ENCODE assay signal across 1 cellular context in the genomic region with DNA sequence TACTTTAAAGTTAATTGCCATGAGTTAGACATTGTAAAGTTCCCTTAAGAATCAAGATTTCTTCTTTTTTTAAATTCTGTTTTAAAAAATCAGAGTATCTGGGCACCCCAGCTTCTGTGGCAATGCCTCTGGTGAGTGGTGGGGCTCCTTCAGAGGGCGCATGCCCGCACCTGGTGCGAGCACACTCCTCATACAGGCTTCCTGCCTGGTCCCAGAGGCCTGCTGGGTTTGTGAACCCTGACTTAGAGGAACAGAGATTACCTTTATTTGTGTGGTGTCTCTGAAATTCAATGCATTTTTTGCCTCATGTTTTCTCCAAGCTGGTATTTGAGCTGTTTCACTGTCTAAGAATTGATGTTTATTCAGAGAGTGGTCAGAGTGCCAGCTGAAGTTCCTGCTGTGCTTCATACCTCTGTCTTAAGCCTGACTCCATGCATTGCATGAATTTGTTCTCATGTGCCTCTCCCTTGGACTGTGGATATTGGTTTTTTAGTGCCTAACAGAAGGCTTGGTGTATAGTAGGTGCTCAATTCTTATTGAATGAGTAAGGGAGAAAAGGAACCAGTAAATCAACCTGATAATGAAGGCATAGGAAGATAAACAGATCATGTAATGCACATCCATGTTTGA.
TF ChIP-seq lines count a peak whose summit lies in the region.

No MANE protein-coding gene starts in this region.

TF ChIP-seq in HepG2, 621 proteins besides CTCF, POLR2A, EP300 and RAD21 (continued from another document):
- TF ChIP-seq MED1 (CRISPR knock-in tag; IDR thresholded peaks at IDR 0.05): 0 out of 2 replicates have a peak, but pooled peaks have one; percentile 14
- TF ChIP-seq SMAD1 (CRISPR knock-in tag; IDR thresholded peaks at IDR 0.05; ENCODE audit: borderline replicate concordance, low read depth): no peak
- TF ChIP-seq ZNF343 (CRISPR knock-in tag; IDR thresholded peaks at IDR 0.05): 0 out of 2 replicates have a peak, but pooled peaks have one; percentile 41
- no peak for TF ChIP-seq WIZ (CRISPR knock-in tag; IDR thresholded peaks at IDR 0.05)
